In genomic region chr4:99848576-99848975, GRCh38 we compare ENCODE assay signal across 12 cellular contexts. TPM values are rescaled to one million over a fixed set of nuclear protein-coding genes. Genes with fewer than 3 reads are reported as not detected.
DNase-seq lines count a peak whose midpoint lies in the region; ATAC-seq and TF ChIP-seq lines count a peak whose summit lies in the region.
"Had no signal": no experiment of that assay in that cellular context is flagged by ENCODE, and none has a peak within 500 bp of the region (broad histone marks: within the 10 kb centered on the region; RNA-seq: fewer than 3 reads in every experiment).

No MANE protein-coding gene starts in this region.

- H3K27ac ChIP-seq in substantia nigra (ENCODE audit: low read depth, low read length, poor library complexity, severe bottlenecking): no peak overlapping the region
- H3K27ac ChIP-seq: upper lobe of right lung had no signal

- H3K27ac Mint-ChIP-seq in stimulated activated naive B cell treated with anti-CD40 and anti-IgM and Interleukin-4, amounts not matched to agents 10 μg/mL and 1 μg/mL and 100 μg/mL, for 72 hours: peak overlapping the region; percentile 98

- DNase-seq in stimulated activated CD4-positive, alpha-beta T cell treated with anti-CD3 and anti-CD28 coated beads, Interleukin-1b, Interleukin-23, amount 100 ng/mL, for 48 hours: peak; percentile 59
- no peak for DNase-seq in stimulated activated CD4-positive, alpha-beta T cell treated with anti-CD3 and anti-CD28 coated beads, Interleukin-4, amount 100 ng/mL, for 1 hour
- no peak for DNase-seq in stimulated activated naive B cell treated with anti-CD40 and anti-IgM and Interleukin-4, amounts not matched to agents 10 μg/mL and 1 μg/mL and 100 μg/mL, for 72 hours
- DNase-seq in substantia nigra (lab: John Stamatoyannopoulos, UW) (no peak), inferior parietal cortex (ENCODE audit: extremely low spot score) (no peak), omental fat pad (ENCODE audit: low spot score) (no peak)
- DNase-seq: activated effector memory CD4-positive, alpha-beta T cell treated with anti-CD3 and anti-CD28 coated beads, Interleukin-2, amount 50 U/mL, for 16 hours; NCI-H1048; Right ventricle myocardium superior; upper lobe of right lung had no signal

- H3K4me1 Mint-ChIP-seq in stimulated activated naive B cell treated with anti-CD40 and anti-IgM and Interleukin-4, amounts not matched to agents 10 μg/mL and 1 μg/mL and 100 μg/mL, for 72 hours: peaks cover 53 to 91% of the 10 kb centered on the region in 2 donors

- peaks cover 1% of the 10 kb centered on the region in 2 donors for H3K9me3 Mint-ChIP-seq in stimulated activated naive B cell treated with anti-CD40 and anti-IgM and Interleukin-4, amounts not matched to agents 10 μg/mL and 1 μg/mL and 100 μg/mL, for 72 hours

- no peaks in the 10 kb centered on the region for H3K27me3 Mint-ChIP-seq in stimulated activated naive B cell treated with anti-CD40 and anti-IgM and Interleukin-4, amounts not matched to agents 10 μg/mL and 1 μg/mL and 100 μg/mL, for 72 hours

- H3K4me3 Mint-ChIP-seq in stimulated activated naive B cell treated with anti-CD40 and anti-IgM and Interleukin-4, amounts not matched to agents 10 μg/mL and 1 μg/mL and 100 μg/mL, for 72 hours: peak overlapping the region in 1 of 2 donors; percentile 29

- peak; percentile 41 for ATAC-seq in GM21786 (IDR thresholded peaks at IDR 0.05; ENCODE audit: unreplicated experiment)
- ATAC-seq in HG03460 (IDR thresholded peaks at IDR 0.05; ENCODE audit: unreplicated experiment): peak; percentile 35
- no peak for ATAC-seq in stimulated activated naive B cell treated with anti-CD40 and anti-IgM and Interleukin-4, amounts not matched to agents 10 μg/mL and 1 μg/mL and 100 μg/mL, for 72 hours (replicated peaks)
- ATAC-seq in omental fat pad (ENCODE audit: low FRiP score): no peak
- ATAC-seq: upper lobe of right lung had no signal

- peaks cover 63 to 77% of the 10 kb centered on the region in 2 donors for H3K36me3 Mint-ChIP-seq in stimulated activated naive B cell treated with anti-CD40 and anti-IgM and Interleukin-4, amounts not matched to agents 10 μg/mL and 1 μg/mL and 100 μg/mL, for 72 hours

- TF ChIP-seq CTCF in omental fat pad (IDR thresholded peaks at IDR 0.05): no peak

RNA-seq across cellular contexts. Expression of gene DAPP1, which starts 31.9 kb away (rescaled TPM):
- total RNA-seq in omental fat pad: 1 to 10 TPM; 1.6 to 6.1 (median 4.2) TPM

RNA-seq across cellular contexts. Expression of gene LAMTOR3, which starts 45.7 kb away (rescaled TPM):
- 10 to 100 TPM; 41.3 to 48.9 (median 43.6) TPM for total RNA-seq in omental fat pad

Comparison
In these comparisons a context has a peak if more than half of its experiments do, and no peak if none do; other contexts are left out.
1. ATAC-seq: peak in GM21786 (single experiment) and HG03460 (single experiment); none in stimulated activated naive B cell treated with anti-CD40 and anti-IgM and Interleukin-4, amounts not matched to agents 10 μg/mL and 1 μg/mL and 100 μg/mL, for 72 hours (0 of 2) and omental fat pad (single experiment).